8 cellular contexts compared by ENCODE assay signal in the genomic region with DNA sequence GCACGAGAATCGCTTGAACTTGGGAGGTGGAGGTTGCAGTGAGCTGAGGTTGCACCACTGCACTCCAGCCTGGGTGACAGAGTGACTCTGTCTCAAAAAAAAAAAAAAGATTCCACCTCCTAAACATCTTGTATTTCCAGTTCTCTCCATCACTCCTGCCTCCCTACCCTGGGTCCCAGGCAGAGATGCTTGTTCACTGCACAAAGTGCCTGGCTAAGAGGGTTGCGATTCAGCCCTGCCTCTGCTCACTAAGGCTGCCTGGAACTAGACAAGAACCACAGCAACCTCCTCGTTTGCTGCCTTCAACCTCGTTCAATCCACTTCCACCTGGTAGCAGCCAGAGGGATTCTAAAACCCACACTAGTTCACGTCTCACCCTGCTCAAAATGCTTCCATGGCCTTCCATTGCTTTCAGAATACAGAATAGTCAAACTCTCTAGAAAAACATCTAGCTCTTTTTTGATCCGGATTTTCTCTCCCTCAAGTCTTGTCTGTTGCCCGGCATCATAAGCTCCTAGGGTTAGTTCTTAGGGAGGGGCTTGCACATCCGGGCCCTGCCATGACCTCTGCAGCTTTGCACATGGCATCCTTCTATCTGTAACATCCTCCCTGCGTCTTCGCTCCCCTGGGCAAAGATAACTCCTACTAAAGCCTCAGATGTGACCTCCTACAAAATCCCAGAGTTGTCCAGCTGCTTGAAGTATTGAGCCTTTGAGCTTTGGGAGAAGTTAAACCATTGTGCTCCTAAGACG. TPM values are rescaled to one million over a fixed set of nuclear protein-coding genes. Genes with fewer than 3 reads are reported as not detected.
DNase-seq lines count a peak whose midpoint lies in the region; ATAC-seq and TF ChIP-seq lines count a peak whose summit lies in the region.

No MANE protein-coding gene starts in this region.

- TF ChIP-seq CTCF in left ventricle myocardium inferior (IDR thresholded peaks at IDR 0.05; ENCODE audit: borderline replicate concordance): no peak
- TF ChIP-seq CTCF in PC-9 (conservative IDR thresholded peaks at IDR 0.05): no peak

- H4K20me1 ChIP-seq in PC-9 (ENCODE audit: insufficient read depth): no peaks in the 10 kb centered on the region

- ATAC-seq in left cardiac atrium: no peak
- no peak for ATAC-seq in HG03457 (IDR thresholded peaks at IDR 0.05; ENCODE audit: unreplicated experiment)

- H3K9me3 ChIP-seq in left ventricle myocardium inferior (replicated peaks) (no peaks in the 10 kb centered on the region), PC-9 (ENCODE audit: insufficient read depth, low read depth) (no peaks in the 10 kb centered on the region)

- CTCF ChIA-PET in PC-9 (lab: Charles Lee): interaction anchor here (0.6 to 0.9 kb wide), 2 partner anchors 58 to 100 kb away, joined by 3 read pairs; no protein-coding TSS in a partner anchor

- intact Hi-C loops in left ventricle myocardium inferior (cut with micrococcal nuclease): no loop called here
- intact Hi-C loops in left cardiac atrium (cut with DNase I): no loop called here
- intact Hi-C loops in PC-9 (cut with micrococcal nuclease; ENCODE audit: unreplicated experiment): loop anchor here (10.0 kb wide), 1 partner anchor 888 kb away; no protein-coding TSS in a partner anchor

- H3K36me3 ChIP-seq in left ventricle myocardium inferior (no peaks in the 10 kb centered on the region), PC-9 (ENCODE audit: low read depth) (peaks cover 12% of the 10 kb centered on the region)

- no peaks in the 10 kb centered on the region for H3K9me2 ChIP-seq in PC-9 (ENCODE audit: insufficient read depth)

- H3K4me2 ChIP-seq in PC-9: peak overlapping the region; percentile 82

- H3K27me3 ChIP-seq in left ventricle myocardium inferior (ENCODE audit: low read depth) (no peaks in the 10 kb centered on the region), PC-9 (ENCODE audit: insufficient read depth, low read depth) (no peaks in the 10 kb centered on the region)

- POLR2A ChIA-PET in PC-9 (lab: Charles Lee; ENCODE audit: unreplicated experiment): interaction anchor here (0.6 to 0.8 kb wide), 2 partner anchors 523 to 1121 kb away, joined by 3 to 5 read pairs; no protein-coding TSS in a partner anchor

- DNase-seq in left ventricle myocardium inferior: no peak
- no peak for DNase-seq in left cardiac atrium
- no peak for DNase-seq in PC-9
- DNase-seq in erythroblast (lab: John Stamatoyannopoulos, UW): peak; percentile 41 to 63
- no peak for DNase-seq in NCI-H345 treated with DMSO at 0.1 percent for 48 hours (lab: John Stamatoyannopoulos, UW; ENCODE audit: unreplicated experiment)
- no peak for DNase-seq in stimulated activated CD8-positive, alpha-beta memory T cell treated with anti-CD3 and anti-CD28 coated beads, Interleukin-4, amount 100 ng/mL, for 48 hours
- no peak for DNase-seq in H4 (ENCODE audit: low spot score)

- H2AFZ ChIP-seq in PC-9: no peak overlapping the region; the same call in 1 of the 2 replicates

- H3K4me3 ChIP-seq in left ventricle myocardium inferior (peak overlapping the region; percentile 79), PC-9 (peak overlapping the region; percentile 70; the same call in 1 of the 2 replicates)

- peaks cover 15% of the 10 kb centered on the region for H3K4me1 ChIP-seq in left ventricle myocardium inferior
- peaks cover 20% of the 10 kb centered on the region; the same call in 1 of the 2 replicates for H3K4me1 ChIP-seq in PC-9 (replicated peaks; ENCODE audit: insufficient read depth)

- H3K27ac ChIP-seq in left ventricle myocardium inferior (replicated peaks): no peak overlapping the region
- no peak overlapping the region for H3K27ac ChIP-seq in PC-9

- TF ChIP-seq POLR2A in erythroblast (IDR thresholded peaks at IDR 0.05; ENCODE audit: low read length): no peak

- H3F3A ChIP-seq in PC-9 (ENCODE audit: insufficient read depth, low read depth): peaks cover 14% of the 10 kb centered on the region

- peaks cover 35% of the 10 kb centered on the region for H3K79me2 ChIP-seq in PC-9 (ENCODE audit: low read depth)

- BruUV-seq in PC-9 (replicated peaks; lab: Mats Ljungman, UMichigan): no TSS peak

RNA-seq across cellular contexts. Expression of gene MCM2, which starts 1.0 kb away (rescaled TPM):
- total RNA-seq in left ventricle myocardium inferior: 7.6 TPM
- 1 to 10 TPM; 4.7 to 9.2 TPM for total RNA-seq in left cardiac atrium
- 108 and 137 TPM in 2 replicates for total RNA-seq in PC-9 (2021)
- total RNA-seq in H4 (2014; rRNA removed; shearing (Covaris generic)): 114 and 136 TPM in 2 replicates

RNA-seq across cellular contexts. Expression of gene TPRA1, which starts 6.7 kb away (rescaled TPM):
- 17.4 TPM for total RNA-seq in left ventricle myocardium inferior
- 10 to 100 TPM; 19.4 to 20.4 TPM for total RNA-seq in left cardiac atrium
- 58.5 and 66.5 TPM in 2 replicates for total RNA-seq in PC-9 (2021)
- total RNA-seq in H4 (2014; rRNA removed; shearing (Covaris generic)): 42.7 and 54.0 TPM in 2 replicates

RNA-seq across cellular contexts. Expression of gene PODXL2, which starts 31.8 kb away (rescaled TPM):
- total RNA-seq in left ventricle myocardium inferior (1.7 TPM), left cardiac atrium (1 to 10 TPM; 1.6 to 3.0 TPM), PC-9 (2021) (11.9 and 12.1 TPM in 2 replicates)
- total RNA-seq in H4 (2014; rRNA removed; shearing (Covaris generic)): 13.0 and 15.8 TPM in 2 replicates

Comparison
In these comparisons a context has a peak if more than half of its experiments do, and no peak if none do; other contexts are left out.
1. DNase-seq: peak in erythroblast (2 of 2); none in left ventricle myocardium inferior (single experiment), left cardiac atrium (single experiment), PC-9 (0 of 2), NCI-H345 treated with DMSO at 0.1 percent for 48 hours (single experiment), stimulated activated CD8-positive, alpha-beta memory T cell treated with anti-CD3 and anti-CD28 coated beads, Interleukin-4, amount 100 ng/mL, for 48 hours (single experiment) and H4 (single experiment).
2. RNA of gene MCM2, which starts 1.0 kb away (total RNA-seq): 114 to 136 TPM in H4 and 108 to 137 TPM in PC-9; 4.7 to 9.2 TPM in left cardiac atrium and 7.6 TPM in left ventricle myocardium inferior (single experiment); every median in the first group is over 10 times any median in the second.